9 cellular contexts compared by ENCODE assay signal in the genomic region with DNA sequence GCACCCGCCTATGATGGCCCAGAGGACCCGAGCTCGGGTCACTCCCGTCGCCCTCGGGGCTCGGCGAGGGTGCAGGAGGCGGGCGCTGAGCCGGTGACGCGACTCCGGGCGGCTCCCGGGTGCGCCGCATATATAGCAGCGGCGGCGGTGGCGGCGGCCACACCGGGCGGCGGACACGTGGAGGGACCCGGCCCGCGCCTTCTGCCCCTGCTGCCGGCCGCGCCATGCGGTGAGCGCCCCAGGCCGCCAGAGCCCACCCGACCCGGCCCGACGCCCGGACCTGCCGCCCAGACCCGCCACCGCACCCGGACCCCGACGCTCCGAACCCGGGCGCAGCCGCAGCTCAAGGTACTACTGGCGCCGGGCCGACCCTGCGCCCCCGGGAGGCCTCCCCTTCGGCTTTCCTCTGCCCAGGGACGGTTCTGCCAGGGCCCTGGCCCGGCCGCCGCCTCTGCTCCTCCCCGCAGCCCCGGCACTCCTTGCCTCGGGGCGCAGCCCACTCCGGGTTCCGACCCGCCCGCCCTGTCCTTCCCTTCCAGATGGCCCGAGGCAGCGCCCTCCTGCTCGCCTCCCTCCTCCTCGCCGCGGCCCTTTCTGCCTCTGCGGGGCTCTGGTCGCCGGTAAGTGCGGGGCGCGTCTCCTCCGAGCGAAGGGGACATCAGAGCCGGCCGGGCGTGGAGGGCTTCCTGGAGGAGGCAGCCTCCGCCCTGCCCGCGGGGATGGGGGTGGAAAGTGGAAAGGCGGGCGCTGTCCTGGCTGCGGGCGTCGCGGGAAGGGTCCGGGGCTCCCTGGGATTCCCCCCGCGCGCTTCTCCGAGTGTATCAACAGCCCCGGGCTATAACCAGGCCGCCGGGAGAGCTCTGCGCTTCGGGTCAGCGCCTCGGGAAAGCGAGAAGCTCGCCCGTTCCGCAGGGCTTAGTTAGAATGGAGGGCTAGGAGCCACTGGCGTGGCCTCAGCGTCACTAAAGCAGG. TPM values are rescaled to one million over a fixed set of nuclear protein-coding genes. Genes with fewer than 3 reads are reported as not detected.
A peak's percentile ranks its signal among the peaks of the same experiment; 100 is the strongest.
DNase-seq lines count a peak whose midpoint lies in the region; ATAC-seq and TF ChIP-seq lines count a peak whose summit lies in the region.
"Had no signal": no experiment of that assay in that cellular context is flagged by ENCODE, and none has a peak within 500 bp of the region (broad histone marks: within the 10 kb centered on the region; RNA-seq: fewer than 3 reads in every experiment).

A gene with protein sequence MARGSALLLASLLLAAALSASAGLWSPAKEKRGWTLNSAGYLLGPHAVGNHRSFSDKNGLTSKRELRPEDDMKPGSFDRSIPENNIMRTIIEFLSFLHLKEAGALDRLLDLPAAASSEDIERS (plus strand): TSS at position 160 of the 972 bp plus-strand sequence. CDS start 380 bp downstream, at position 540.

- peaks cover 10% of the 10 kb centered on the region for H3K4me1 Mint-ChIP-seq in stimulated activated effector memory CD8-positive, alpha-beta T cell treated with anti-CD3 and anti-CD28 coated beads, Interleukin-12 subunit alpha, Interleukin-12 subunit beta, amount 100 ng/mL, for 72 hours

- peaks cover 2 to 12% (median 9%) of the 10 kb centered on the region in 9 donors for H3K4me1 ChIP-seq in heart right ventricle

- peak; percentile 1 to 11 for DNase-seq in NOMO-1 (lab: John Stamatoyannopoulos, UW; ENCODE audit: unreplicated experiment in 2 of 2)
- no peak for DNase-seq in NOMO-1 treated with dmso at 0.1 percent for 144 hours (lab: John Stamatoyannopoulos, UW; ENCODE audit: unreplicated experiment)
- peak; percentile 33 for DNase-seq in SW480 (ENCODE audit: low spot score)
- DNase-seq in heart right ventricle: no peak
- no peak for DNase-seq in stimulated activated effector memory CD8-positive, alpha-beta T cell treated with anti-CD3 and anti-CD28 coated beads, Interleukin-12 subunit alpha, Interleukin-12 subunit beta, amount 100 ng/mL, for 72 hours (ENCODE audit: low spot score in 2 of 2)
- DNase-seq in NCI-H187 treated with DMSO at 0.1 percent for 48 hours (lab: John Stamatoyannopoulos, UW): no peak
- no peak for DNase-seq in stimulated activated CD4-positive, alpha-beta T cell treated with anti-CD3 and anti-CD28 coated beads, Interleukin-4, amount 100 ng/mL, for 24 hours
- DNase-seq: EL had no signal

- peaks cover 16 to 73% (median 61%) of the 10 kb centered on the region in 7 donors for H3K27me3 ChIP-seq in heart right ventricle

- WGBS in heart right ventricle, 2 donors: 3 to 5% methylated on average over 73 to 113 of the region's 113 CpGs

- H3K27ac Mint-ChIP-seq in stimulated activated effector memory CD8-positive, alpha-beta T cell treated with anti-CD3 and anti-CD28 coated beads, Interleukin-12 subunit alpha, Interleukin-12 subunit beta, amount 100 ng/mL, for 72 hours: no peak within 1 kb of the TSS

- H3K4me3 Mint-ChIP-seq in stimulated activated effector memory CD8-positive, alpha-beta T cell treated with anti-CD3 and anti-CD28 coated beads, Interleukin-12 subunit alpha, Interleukin-12 subunit beta, amount 100 ng/mL, for 72 hours: no peak within 1 kb of the TSS

- intact Hi-C loops in heart right ventricle (cut with DNase I): no loop called here

- no peak for TF ChIP-seq CTCF in heart right ventricle (IDR thresholded peaks at IDR 0.05)

- no peak within 1 kb of the TSS for H3K27ac ChIP-seq in heart right ventricle

- no peaks in the 10 kb centered on the region for H3K9me3 Mint-ChIP-seq in stimulated activated effector memory CD8-positive, alpha-beta T cell treated with anti-CD3 and anti-CD28 coated beads, Interleukin-12 subunit alpha, Interleukin-12 subunit beta, amount 100 ng/mL, for 72 hours

- ATAC-seq in heart right ventricle: peak in 2 of 8 donors; percentile 36 to 61
- peak; percentile 56 for ATAC-seq in stimulated activated effector memory CD8-positive, alpha-beta T cell treated with anti-CD3 and anti-CD28 coated beads, Interleukin-12 subunit alpha, Interleukin-12 subunit beta, amount 100 ng/mL, for 72 hours
- ATAC-seq in HG03095 (IDR thresholded peaks at IDR 0.05; ENCODE audit: unreplicated experiment): no peak

- peak within 1 kb of the TSS; percentile 10 to 47 (median 33) for H3K4me3 ChIP-seq in heart right ventricle

- H3K9me3 ChIP-seq in heart right ventricle: no peaks in the 10 kb centered on the region

- H3K36me3 ChIP-seq in heart right ventricle: no peaks in the 10 kb centered on the region

- no peaks in the 10 kb centered on the region for H3K36me3 Mint-ChIP-seq in stimulated activated effector memory CD8-positive, alpha-beta T cell treated with anti-CD3 and anti-CD28 coated beads, Interleukin-12 subunit alpha, Interleukin-12 subunit beta, amount 100 ng/mL, for 72 hours

RNA-seq across cellular contexts. Expression of the gene that starts here (rescaled TPM):
- 1 to 10 TPM in 1 of 10 donors, under 1 TPM in 2, not detected in 7; 0.42 to 1.6 (median 0.61) TPM for total RNA-seq in heart right ventricle
- 1 to 10 TPM in 1 of 2 donors, not detected in 1; 2.9 TPM for polyA plus RNA-seq in heart right ventricle

Comparison
In these comparisons a context has a peak if more than half of its experiments do, and no peak if none do; other contexts are left out.
1. DNase-seq: peak in NOMO-1 (2 of 2) and SW480 (single experiment); none in NOMO-1 treated with dmso at 0.1 percent for 144 hours (single experiment), heart right ventricle (0 of 2), stimulated activated effector memory CD8-positive, alpha-beta T cell treated with anti-CD3 and anti-CD28 coated beads, Interleukin-12 subunit alpha, Interleukin-12 subunit beta, amount 100 ng/mL, for 72 hours (0 of 2), NCI-H187 treated with DMSO at 0.1 percent for 48 hours (single experiment) and stimulated activated CD4-positive, alpha-beta T cell treated with anti-CD3 and anti-CD28 coated beads, Interleukin-4, amount 100 ng/mL, for 24 hours (single experiment).